18 cellular contexts compared by ENCODE assay signal in genomic region chr2:207868855-207869596, GRCh38.
DNase-seq lines count a peak whose midpoint lies in the region; ATAC-seq and TF ChIP-seq lines count a peak whose summit lies in the region.
"Had no signal": no experiment of that assay in that cellular context is flagged by ENCODE, and none has a peak within 500 bp of the region (broad histone marks: within the 10 kb centered on the region; RNA-seq: fewer than 3 reads in every experiment).

No MANE protein-coding gene starts in this region.

- no peaks in the 10 kb centered on the region for H3F3A ChIP-seq in PC-9 (ENCODE audit: insufficient read depth, low read depth)

- POLR2A ChIA-PET in PC-9 (lab: Charles Lee; ENCODE audit: unreplicated experiment), result no interaction called here
- POLR2A ChIA-PET in CD4-positive, alpha-beta T cell (lab: Charles Lee), result no interaction called here

- H3K9me2 ChIP-seq in PC-9 (ENCODE audit: insufficient read depth), result no peaks in the 10 kb centered on the region
- no peaks in the 10 kb centered on the region for H3K9me2 ChIP-seq in hepatocyte (replicated peaks; ENCODE audit: insufficient read depth)

- H3K27ac Mint-ChIP-seq in CD4-positive, alpha-beta T cell, result no peak overlapping the region
- H3K27ac Mint-ChIP-seq: activated T-helper 2 cell treated with anti-CD3 and anti-CD28 coated beads, Interferon-gamma antibody, Interleukin-2, Interleukin-4, amounts not matched to agents 10 μg/mL and 5 μg/mL and 100 μg/mL, durations not matched to agents 14 hours and 24 hours and 36 hours; mesothelial cell of epicardium had no signal

- H2AFZ ChIP-seq in PC-9 (no peak overlapping the region), hepatocyte (no peak overlapping the region)

- H3K4me1 ChIP-seq in PC-9 (replicated peaks; ENCODE audit: insufficient read depth) (peaks cover 24% of the 10 kb centered on the region), hepatocyte (ENCODE audit: insufficient read depth) (peaks cover 11% of the 10 kb centered on the region), skeletal muscle satellite cell (ENCODE audit: control insufficient read depth, insufficient read depth, low read length) (peaks cover 19% of the 10 kb centered on the region)

- no peak overlapping the region for H3K4me2 ChIP-seq in PC-9
- no peak overlapping the region for H3K4me2 ChIP-seq in hepatocyte
- H3K4me2 ChIP-seq in skeletal muscle satellite cell (ENCODE audit: low read length), result peak overlapping the region; percentile 8

- no peaks in the 10 kb centered on the region for H3K27me3 Mint-ChIP-seq in CD4-positive, alpha-beta T cell

- ATAC-seq in GM18502 (IDR thresholded peaks at IDR 0.05; ENCODE audit: poor library complexity, unreplicated experiment), result peak; percentile 36
- ATAC-seq in HG03571 (IDR thresholded peaks at IDR 0.05; ENCODE audit: unreplicated experiment), result no peak
- ATAC-seq in CD4-positive, alpha-beta T cell (ENCODE audit: poor library complexity), result no peak
- ATAC-seq: K562 had no signal

- H3K27ac ChIP-seq in PC-9 (peak overlapping the region; percentile 57; the same call in 1 of the 2 replicates), hepatocyte (peak overlapping the region; percentile 76)
- H3K27ac ChIP-seq in CD4-positive, alpha-beta T cell (ENCODE audit: low read depth, low read length), result no peak overlapping the region
- H3K27ac ChIP-seq: cardiac muscle cell had no signal

- H3K36me3 ChIP-seq in PC-9 (ENCODE audit: low read depth) (no peaks in the 10 kb centered on the region), hepatocyte (replicated peaks; ENCODE audit: insufficient read depth, low read depth) (no peaks in the 10 kb centered on the region), skeletal muscle satellite cell (ENCODE audit: insufficient read depth, low read length) (no peaks in the 10 kb centered on the region)
- H3K36me3 ChIP-seq: cardiac muscle cell had no signal

- TF ChIP-seq CTCF in PC-9 (conservative IDR thresholded peaks at IDR 0.05) (no peak), hepatocyte (IDR thresholded peaks at IDR 0.05; ENCODE audit: poor library complexity) (no peak)
- TF ChIP-seq CTCF in CD4-positive, alpha-beta T cell (IDR thresholded peaks at IDR 0.05), result no peak

- DNase-seq in PC-9 (no peak), hepatocyte (ENCODE audit: low spot score) (no peak), NCI-H345 (lab: John Stamatoyannopoulos, UW) (no peak), iPS-NIHi11 (ENCODE audit: low spot score) (no peak)
- no peak for DNase-seq in CD4-positive, alpha-beta T cell
- DNase-seq: activated CD4-positive, alpha-beta T cell treated with anti-CD3 and anti-CD28 coated beads for 4 hours; NCI-H2029; NCI-H446; stimulated activated CD8-positive, alpha-beta memory T cell treated with anti-CD3 and anti-CD28 coated beads, Interleukin-4, amount 100 ng/mL, for 48 hours; substantia nigra; SW 1271 had no signal

- H3K4me3 Mint-ChIP-seq in CD4-positive, alpha-beta T cell, result no peak overlapping the region
- H3K4me3 Mint-ChIP-seq: mesothelial cell of epicardium had no signal

- H3K9me3 ChIP-seq in PC-9 (ENCODE audit: insufficient read depth, low read depth), result no peaks in the 10 kb centered on the region
- no peaks in the 10 kb centered on the region for H3K9me3 ChIP-seq in hepatocyte (ENCODE audit: low read depth)
- H3K9me3 ChIP-seq in skeletal muscle satellite cell (replicated peaks; ENCODE audit: low read length), result no peaks in the 10 kb centered on the region
- no peaks in the 10 kb centered on the region for H3K9me3 ChIP-seq in CD4-positive, alpha-beta T cell (ENCODE audit: control insufficient read depth, low read length)

- H4K20me1 ChIP-seq in PC-9 (ENCODE audit: insufficient read depth) (no peaks in the 10 kb centered on the region), hepatocyte (ENCODE audit: insufficient read depth, poor library complexity, severe bottlenecking) (no peaks in the 10 kb centered on the region)

- no peak overlapping the region for H3K4me3 ChIP-seq in PC-9
- no peak overlapping the region for H3K4me3 ChIP-seq in hepatocyte
- H3K4me3 ChIP-seq in skeletal muscle satellite cell (ENCODE audit: low read length), result peak overlapping the region; percentile 23
- H3K4me3 ChIP-seq: cardiac muscle cell, K562 had no signal

- H3K4me1 Mint-ChIP-seq in CD4-positive, alpha-beta T cell (ENCODE audit: low read depth), result no peaks in the 10 kb centered on the region

- H3K79me2 ChIP-seq in PC-9 (ENCODE audit: low read depth) (no peaks in the 10 kb centered on the region), hepatocyte (no peaks in the 10 kb centered on the region)

- peaks cover 5% of the 10 kb centered on the region for H3K36me3 Mint-ChIP-seq in CD4-positive, alpha-beta T cell (ENCODE audit: low read depth)
- H3K36me3 Mint-ChIP-seq: mesothelial cell of epicardium had no signal

- H3K27me3 ChIP-seq in PC-9 (ENCODE audit: insufficient read depth, low read depth) (no peaks in the 10 kb centered on the region), hepatocyte (no peaks in the 10 kb centered on the region), skeletal muscle satellite cell (ENCODE audit: control insufficient read depth, insufficient read depth, low read length) (no peaks in the 10 kb centered on the region)
- H3K27me3 ChIP-seq in CD4-positive, alpha-beta T cell (ENCODE audit: control insufficient read depth, insufficient read depth, low read length), result no peaks in the 10 kb centered on the region
- H3K27me3 ChIP-seq: cardiac muscle cell had no signal

- intact Hi-C loops in PC-9 (cut with micrococcal nuclease; ENCODE audit: unreplicated experiment), result no loop called here
- intact Hi-C loops in CD4-positive, alpha-beta T cell (cut with DNase I, micrococcal nuclease), result no loop called here

- 74% methylated on average over 5 of the region's 5 CpGs for WGBS in hepatocyte (ENCODE audit: low lambda C conversion rate, missing lambda C conversion rate)

- no peaks in the 10 kb centered on the region for H3K9me3 Mint-ChIP-seq in CD4-positive, alpha-beta T cell
- H3K9me3 Mint-ChIP-seq: activated T-helper 2 cell treated with anti-CD3 and anti-CD28 coated beads, Interferon-gamma antibody, Interleukin-2, Interleukin-4, amounts not matched to agents 10 μg/mL and 5 μg/mL and 100 μg/mL, durations not matched to agents 14 hours and 24 hours and 36 hours; mesothelial cell of epicardium had no signal

- CTCF ChIA-PET in PC-9 (lab: Charles Lee), result interaction anchor here (0.8 to 1.0 kb wide), 2 partner anchors 16 to 20 kb away, joined by 3 to 19 read pairs; no protein-coding TSS in a partner anchor
- CTCF ChIA-PET in CD4-positive, alpha-beta T cell (lab: Charles Lee), result no interaction called here

- BruUV-seq in PC-9 (replicated peaks; lab: Mats Ljungman, UMichigan), result no TSS peak

- H3K9ac ChIP-seq in skeletal muscle satellite cell (ENCODE audit: low read depth, low read length), result peak overlapping the region; percentile 10
